ENCODE assay signal across 8 cellular contexts in genomic region chrX:67545772-67546495, GRCh38. TPM values are rescaled to one million over a fixed set of nuclear protein-coding genes. Genes with fewer than 3 reads are reported as not detected.
A peak's percentile ranks its signal among the peaks of the same experiment; 100 is the strongest.
DNase-seq lines count a peak whose midpoint lies in the region; ATAC-seq and TF ChIP-seq lines count a peak whose summit lies in the region.

No MANE protein-coding gene starts in this region.

- intact Hi-C loops in ovary (cut with DNase I): no loop called here
- intact Hi-C loops in lower leg skin (cut with DNase I; ENCODE audit: low total_unique reads): no loop called here

- no peak overlapping the region for H3K4me3 ChIP-seq in RWPE2 (ENCODE audit: severe bottlenecking)
- peak overlapping the region; percentile 54 for H3K4me3 ChIP-seq in ovary
- no peak overlapping the region for H3K4me3 ChIP-seq in lower leg skin (ENCODE audit: low read depth, poor library complexity, severe bottlenecking)

- WGBS in ovary, 3 donors: 35 to 48% (median 35%) methylated on average over 40 to 46 of the region's 46 CpGs
- WGBS in lower leg skin, 2 donors: 0 to 36% methylated on average over 2 to 23 of the region's 46 CpGs

- peaks cover 35% of the 10 kb centered on the region for H3K27me3 ChIP-seq in RWPE2 (ENCODE audit: insufficient read depth, poor library complexity, severe bottlenecking)
- peaks cover 69% of the 10 kb centered on the region for H3K27me3 ChIP-seq in foreskin keratinocyte
- H3K27me3 ChIP-seq in ovary: no peaks in the 10 kb centered on the region

- H3K36me3 ChIP-seq in RWPE2 (ENCODE audit: low read depth) (no peaks in the 10 kb centered on the region), ovary (no peaks in the 10 kb centered on the region)

- TF ChIP-seq POLR2A in ovary (IDR thresholded peaks at IDR 0.05): no peak
- no peak for TF ChIP-seq POLR2A in lower leg skin (IDR thresholded peaks at IDR 0.05)

- H3K9me3 ChIP-seq in RWPE2 (ENCODE audit: severe bottlenecking): no peaks in the 10 kb centered on the region
- H3K9me3 ChIP-seq in ovary: no peaks in the 10 kb centered on the region

- H3K27ac ChIP-seq in RWPE2 (ENCODE audit: poor library complexity, severe bottlenecking) (no peak overlapping the region), foreskin keratinocyte (no peak overlapping the region), ovary (peak overlapping the region; percentile 18 to 82)

- TF ChIP-seq EP300 in ovary (IDR thresholded peaks at IDR 0.05): no peak

- ATAC-seq in RWPE2 (ENCODE audit: low read depth) (peak; percentile 31; the same call in 1 of the 3 replicates), foreskin keratinocyte (peak; percentile 59)

- H3K4me1 ChIP-seq in RWPE2 (ENCODE audit: insufficient read depth, poor library complexity, severe bottlenecking) (no peaks in the 10 kb centered on the region), foreskin keratinocyte (no peaks in the 10 kb centered on the region), ovary (ENCODE audit: insufficient read depth) (peaks cover 2% of the 10 kb centered on the region)

- DNase-seq in CD1c-positive myeloid dendritic cell (ENCODE audit: extremely low spot score) (peak; percentile 37), RWPE2 (ENCODE audit: low spot score) (no peak), foreskin keratinocyte (peak in 1 of 2 donors; percentile 1), ovary (peak; percentile 19 to 60 (median 38)), NCI-H345 (lab: John Stamatoyannopoulos, UW) (no peak), lower leg skin (ENCODE audit: low spot score in 2 of 2) (no peak), NCI-H510A treated with DMSO at 0.1 percent for 48 hours (lab: John Stamatoyannopoulos, UW) (no peak)
- no peak for DNase-seq in activated naive CD4-positive, alpha-beta T cell treated with Interleukin-2 at 50 U/mL for 16 hours

- TF ChIP-seq CTCF in RWPE2 (IDR thresholded peaks at IDR 0.05; ENCODE audit: poor library complexity, severe bottlenecking) (no peak), foreskin keratinocyte (conservative IDR thresholded peaks at IDR 0.05) (no peak), ovary (IDR thresholded peaks at IDR 0.05) (no peak), lower leg skin (IDR thresholded peaks at IDR 0.05) (no peak)

RNA-seq across cellular contexts. Expression of gene AR, which starts 2.1 kb away (rescaled TPM):
- 0.03 and 0.04 TPM in 2 replicates for total RNA-seq in foreskin keratinocyte
- not detected in 2 replicates for polyA plus RNA-seq in foreskin keratinocyte
- total RNA-seq in ovary: 10 to 100 TPM; 13.8 to 40.4 (median 27.1) TPM
- polyA plus RNA-seq in ovary: 10 to 100 TPM in 1 of 2 donors, 1 to 10 TPM in 1; 7.5 to 29.4 TPM
- total RNA-seq in lower leg skin: 10 to 100 TPM in 1 of 4 donors, 1 to 10 TPM in 3; 4.3 to 10.4 (median 9.3) TPM

Comparison
In these comparisons a context has a peak if more than half of its experiments do, and no peak if none do; other contexts are left out.
1. DNase-seq: peak in CD1c-positive myeloid dendritic cell (single experiment) and ovary (5 of 5); none in RWPE2 (single experiment), NCI-H345 (single experiment), lower leg skin (0 of 2), NCI-H510A treated with DMSO at 0.1 percent for 48 hours (single experiment) and activated naive CD4-positive, alpha-beta T cell treated with Interleukin-2 at 50 U/mL for 16 hours (single experiment).
2. H3K27ac ChIP-seq: peak in ovary (2 of 2); none in RWPE2 (single experiment) and foreskin keratinocyte (single experiment).